ENCODE assay signal across 14 cellular contexts in genomic region chr9:107046692-107047091, GRCh38.
DNase-seq lines count a peak whose midpoint lies in the region; ATAC-seq, FAIRE-seq and TF ChIP-seq lines count a peak whose summit lies in the region.
"Had no signal": no experiment of that assay in that cellular context is flagged by ENCODE, and none has a peak within 500 bp of the region (broad histone marks: within the 10 kb centered on the region; RNA-seq: fewer than 3 reads in every experiment).

No MANE protein-coding gene starts in this region.

- no peak for TF ChIP-seq POLR2A in H54 (IDR thresholded peaks at IDR 0.05; ENCODE audit: low read depth, low read length)

- DNase-seq in GM13977 (ENCODE audit: low spot score) (peak; percentile 19), NCI-H2171 treated with DMSO at 0.1 percent for 48 hours (lab: John Stamatoyannopoulos, UW) (no peak), H54 (ENCODE audit: insufficient read length, low spot score) (no peak), OCI-M1 (lab: John Stamatoyannopoulos, UW) (no peak)
- DNase-seq in activated CD4-positive, alpha-beta T cell treated with anti-CD3 and anti-CD28 coated beads, Interleukin-2, amount 10 ng/mL, durations not matched to agents 7 days and 5 days = no peak
- DNase-seq: activated T-cell treated with anti-CD3 and anti-CD28 coated beads, Interleukin-2, amount 50 U/mL, for 24 hours; Kasumi-1; SHP77; stimulated activated CD4-positive, alpha-beta T cell treated with anti-CD3 and anti-CD28 coated beads, Interleukin-15, amount 100 ng/mL, for 24 hours; stimulated activated naive CD4-positive, alpha-beta T cell treated with Interleukin-2 at 50 U/mL for 16 hours had no signal

- no peak overlapping the region for H3K27ac Mint-ChIP-seq in activated CD4-positive, alpha-beta T cell treated with anti-CD3 and anti-CD28 coated beads, Interleukin-2, amount 10 ng/mL, durations not matched to agents 7 days and 5 days
- H3K27ac Mint-ChIP-seq: activated T-cell treated with anti-CD3 and anti-CD28 coated beads, Interleukin-2, amount 50 U/mL, for 24 hours had no signal

- FAIRE-seq in H54 (lab: Jason Lieb, UNC) = no peak
- FAIRE-seq: H1 had no signal

- no peaks in the 10 kb centered on the region for H3K9me3 Mint-ChIP-seq in activated CD4-positive, alpha-beta T cell treated with anti-CD3 and anti-CD28 coated beads, Interleukin-2, amount 10 ng/mL, durations not matched to agents 7 days and 5 days
- H3K9me3 Mint-ChIP-seq: activated T-cell treated with anti-CD3 and anti-CD28 coated beads, Interleukin-2, amount 50 U/mL, for 24 hours had no signal

- ATAC-seq in GM19467 (IDR thresholded peaks at IDR 0.05; ENCODE audit: unreplicated experiment) = peak; percentile 93
- ATAC-seq in HG02870 (IDR thresholded peaks at IDR 0.05; ENCODE audit: unreplicated experiment) = peak; percentile 97
- peak; percentile 96 for ATAC-seq in HG03520 (IDR thresholded peaks at IDR 0.05; ENCODE audit: unreplicated experiment)

- H3K4me3 Mint-ChIP-seq in activated CD4-positive, alpha-beta T cell treated with anti-CD3 and anti-CD28 coated beads, Interleukin-2, amount 10 ng/mL, durations not matched to agents 7 days and 5 days = no peak overlapping the region
- H3K4me3 Mint-ChIP-seq: activated T-cell treated with anti-CD3 and anti-CD28 coated beads, Interleukin-2, amount 50 U/mL, for 24 hours had no signal

- no peaks in the 10 kb centered on the region for H3K36me3 Mint-ChIP-seq in activated CD4-positive, alpha-beta T cell treated with anti-CD3 and anti-CD28 coated beads, Interleukin-2, amount 10 ng/mL, durations not matched to agents 7 days and 5 days (ENCODE audit: low read depth)

- TF ChIP-seq CTCF in GM13977 (IDR thresholded peaks at IDR 0.05; ENCODE audit: extremely low read depth, insufficient read depth, missing control alignments) = no peak

- POLR2A ChIA-PET in activated CD4-positive, alpha-beta T cell treated with anti-CD3 and anti-CD28 coated beads, Interleukin-2, amount 10 ng/mL, durations not matched to agents 7 days and 5 days (lab: Charles Lee) = no interaction called here

- in situ Hi-C loops in GM13977 (cut with MboI; ENCODE audit: low pct_unique_long_range_greater_than_20kb, low sequenced_read_pairs, unreplicated experiment) = no loop called here

- no peaks in the 10 kb centered on the region for H3K27me3 Mint-ChIP-seq in activated CD4-positive, alpha-beta T cell treated with anti-CD3 and anti-CD28 coated beads, Interleukin-2, amount 10 ng/mL, durations not matched to agents 7 days and 5 days
- H3K27me3 Mint-ChIP-seq: activated T-cell treated with anti-CD3 and anti-CD28 coated beads, Interleukin-2, amount 50 U/mL, for 24 hours had no signal

- no peaks in the 10 kb centered on the region for H3K4me1 Mint-ChIP-seq in activated CD4-positive, alpha-beta T cell treated with anti-CD3 and anti-CD28 coated beads, Interleukin-2, amount 10 ng/mL, durations not matched to agents 7 days and 5 days

- CTCF ChIA-PET in activated CD4-positive, alpha-beta T cell treated with anti-CD3 and anti-CD28 coated beads, Interleukin-2, amount 10 ng/mL, durations not matched to agents 7 days and 5 days (lab: Charles Lee) = no interaction called here
